4 cellular contexts compared by ENCODE assay signal in the genomic region with DNA sequence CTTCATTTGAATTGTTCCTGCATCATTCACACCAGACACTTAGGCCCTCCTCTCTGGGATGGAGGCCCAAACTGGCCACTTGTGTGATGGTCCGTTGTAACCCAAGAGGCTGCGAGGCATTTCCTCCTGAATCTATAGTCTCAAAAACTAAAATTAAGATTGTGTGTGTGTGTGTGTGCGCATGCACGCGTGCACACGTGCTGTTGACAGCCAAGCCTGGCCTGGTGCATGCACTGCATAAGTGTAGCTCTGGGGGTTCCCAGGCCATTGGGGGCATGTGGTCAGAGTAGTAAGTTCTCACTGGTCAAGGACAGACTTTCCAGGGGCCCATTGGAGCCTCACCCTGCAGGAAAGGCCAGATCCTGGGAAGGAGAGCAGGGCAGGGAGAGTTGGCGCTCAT. TPM values are rescaled to one million over a fixed set of nuclear protein-coding genes. Genes with fewer than 3 reads are reported as not detected.
"Had no signal": no experiment of that assay in that cellular context is flagged by ENCODE, and none has a peak within 500 bp of the region (broad histone marks: within the 10 kb centered on the region; RNA-seq: fewer than 3 reads in every experiment).

No MANE protein-coding gene starts in this region.

RNA-seq across cellular contexts. Expression of gene BMP8A, which starts 26.5 kb away (rescaled TPM):
- total RNA-seq: LHCN-M2, M059J, MCF 10A, NCI-H460 had no signal
